In the genomic region with DNA sequence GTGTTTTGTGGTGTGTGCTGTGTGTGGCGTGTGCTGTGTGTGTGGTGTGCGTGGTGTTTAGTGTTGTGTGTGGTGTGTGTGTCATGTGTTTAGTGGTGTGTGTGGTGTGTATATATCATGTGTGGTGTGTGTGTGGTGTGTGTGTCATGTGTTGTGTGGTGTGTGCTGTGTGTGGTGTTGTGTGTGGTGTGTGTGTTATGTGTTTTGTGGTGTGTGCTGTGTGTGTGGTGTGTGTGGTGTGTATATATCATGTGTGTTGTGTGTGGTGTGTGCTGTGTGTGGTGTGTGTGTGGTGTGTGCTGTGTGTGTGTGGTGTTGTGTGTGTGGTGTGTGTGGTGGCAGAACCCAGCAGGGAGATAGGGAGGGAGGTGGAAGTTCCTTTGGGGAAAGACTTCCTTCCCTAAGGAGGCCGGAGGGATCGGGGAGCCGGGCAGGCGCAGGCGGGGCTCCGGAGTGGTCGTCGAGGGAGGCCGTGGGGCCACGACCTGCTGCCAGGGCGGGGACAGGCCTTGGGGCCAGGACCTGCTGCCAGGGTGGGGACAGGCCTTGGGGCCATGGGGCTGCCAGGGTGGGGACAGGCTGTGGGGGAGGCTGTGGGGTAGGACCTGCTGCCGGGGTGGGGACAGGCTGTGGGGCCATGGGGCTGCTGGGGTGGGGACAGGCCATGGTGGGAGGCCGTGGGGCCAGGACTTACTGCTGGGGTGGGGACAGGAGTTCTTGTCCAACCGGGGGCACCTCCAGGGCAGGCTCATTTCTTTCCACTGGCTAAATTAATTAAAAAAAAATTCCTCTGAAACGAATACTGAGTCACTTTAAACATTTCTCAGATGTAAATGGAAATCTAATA, we compare ENCODE assay signal across 9 cellular contexts. TPM values are rescaled to one million over a fixed set of nuclear protein-coding genes. Genes with fewer than 3 reads are reported as not detected.
A peak's percentile ranks its signal among the peaks of the same experiment; 100 is the strongest.
DNase-seq lines count a peak whose midpoint lies in the region; ATAC-seq and TF ChIP-seq lines count a peak whose summit lies in the region.
"Had no signal": no experiment of that assay in that cellular context is flagged by ENCODE, and none has a peak within 500 bp of the region (broad histone marks: within the 10 kb centered on the region; RNA-seq: fewer than 3 reads in every experiment).

No MANE protein-coding gene starts in this region.

- no peaks in the 10 kb centered on the region for H3K27me3 ChIP-seq in prostate gland (replicated peaks; ENCODE audit: insufficient read depth)

- ATAC-seq in GM18498 (IDR thresholded peaks at IDR 0.05; ENCODE audit: unreplicated experiment) (peak; percentile 16), HG02970 (IDR thresholded peaks at IDR 0.05; ENCODE audit: low FRiP score, unreplicated experiment) (no peak), GM21423 (IDR thresholded peaks at IDR 0.05; ENCODE audit: unreplicated experiment) (no peak)

- peak; percentile 44 for DNase-seq in activated CD4-positive, CD25-positive, alpha-beta regulatory T cell treated with anti-CD3 and anti-CD28 coated beads, Interleukin-2, amount 50 U/mL, for 72 hours
- DNase-seq in fibroblast of gingiva (ENCODE audit: low read depth): peak; percentile 30
- DNase-seq in stimulated activated CD4-positive, alpha-beta T cell treated with anti-CD3 and anti-CD28 coated beads, Interleukin-2, amount 100 ng/mL, for 24 hours: peak; percentile 65 to 67
- no peak for DNase-seq in prostate gland (ENCODE audit: low spot score)
- no peak for DNase-seq in NCI-H2227 treated with DMSO at 0.1 percent for 48 hours (lab: John Stamatoyannopoulos, UW)
- DNase-seq: substantia nigra had no signal

- TF ChIP-seq CTCF in prostate gland (IDR thresholded peaks at IDR 0.05): no peak

- no peak overlapping the region for H3K4me3 ChIP-seq in prostate gland

- TF ChIP-seq POLR2A in prostate gland (IDR thresholded peaks at IDR 0.05): no peak

- WGBS in prostate gland: 47% methylated on average over 17 of the region's 17 CpGs

- H3K36me3 ChIP-seq in prostate gland: no peaks in the 10 kb centered on the region

- intact Hi-C loops in prostate gland (cut with DNase I): no loop called here

- peaks cover 7% of the 10 kb centered on the region for H3K4me1 ChIP-seq in prostate gland (replicated peaks)

- H3K27ac ChIP-seq in prostate gland: no peak overlapping the region

- H3K9me3 ChIP-seq in prostate gland: no peaks in the 10 kb centered on the region

RNA-seq across cellular contexts. Expression of gene PIM3, which starts 15.2 kb away (rescaled TPM):
- 100 to 1,000 TPM; 126 to 183 TPM for total RNA-seq in prostate gland

RNA-seq across cellular contexts. Expression of gene IL17REL, which starts 36.8 kb away (rescaled TPM):
- under 1 TPM in 1 of 2 donors, not detected in 1; 0.68 TPM for total RNA-seq in prostate gland

RNA-seq across cellular contexts. Expression of gene CRELD2, which starts 57.3 kb away (rescaled TPM):
- 10 to 100 TPM; 55.1 to 70.1 TPM for total RNA-seq in prostate gland

RNA-seq across cellular contexts. Expression of gene ALG12, which starts 57.5 kb away (rescaled TPM):
- total RNA-seq in prostate gland: 10 to 100 TPM; 26.1 to 33.6 TPM

Comparison
In these comparisons a context has a peak if more than half of its experiments do, and no peak if none do; other contexts are left out.
1. DNase-seq: peak in activated CD4-positive, CD25-positive, alpha-beta regulatory T cell treated with anti-CD3 and anti-CD28 coated beads, Interleukin-2, amount 50 U/mL, for 72 hours (single experiment), fibroblast of gingiva (single experiment) and stimulated activated CD4-positive, alpha-beta T cell treated with anti-CD3 and anti-CD28 coated beads, Interleukin-2, amount 100 ng/mL, for 24 hours (2 of 2); none in prostate gland (single experiment) and NCI-H2227 treated with DMSO at 0.1 percent for 48 hours (single experiment).